35 cellular contexts compared by ENCODE assay signal in genomic region chrX:94389044-94389443, GRCh38.
"Had no signal": no experiment of that assay in that cellular context is flagged by ENCODE, and none has a peak within 500 bp of the region (broad histone marks: within the 10 kb centered on the region; RNA-seq: fewer than 3 reads in every experiment).

No MANE protein-coding gene starts in this region.

- H3K9me3 ChIP-seq: MG63 had no signal

- H3K4me3 ChIP-seq: MG63 had no signal

- H3K36me3 ChIP-seq: MG63 had no signal

- DNase-seq: Karpas-422, Kasumi-1, MG63, MM.1S, MV-4-11, NCI-H1048, NCI-H1092, NCI-H1092 treated with DMSO at 0.1 percent for 48 hours, NCI-H1105, NCI-H1105 treated with DMSO at 0.1 percent for 48 hours, NCI-H1417, NCI-H1417 treated with DMSO at 0.1 percent for 48 hours, NCI-H1436, NCI-H1436 treated with DMSO at 0.1 percent for 48 hours, NCI-H146, NCI-H1694, NCI-H1694 treated with DMSO at 0.1 percent for 48 hours, NCI-H187, NCI-H187 treated with DMSO at 0.1 percent for 48 hours, NCI-H1930, NCI-H2029, NCI-H2029 treated with DMSO at 0.1 percent for 48 hours, NCI-H2081, NCI-H2081 treated with DMSO at 0.1 percent for 48 hours, NCI-H2107, NCI-H2171, NCI-H2171 treated with DMSO at 0.1 percent for 48 hours, NCI-H2227 treated with DMSO at 0.1 percent for 48 hours, NCI-H226, NCI-H345, NCI-H446, NCI-H446 treated with DMSO at 0.1 percent for 48 hours, NCI-H510A, NCI-H510A treated with DMSO at 0.1 percent for 48 hours, NCI-H524 had no signal
